Comparison of ENCODE assay signal across 8 cellular contexts in the genomic region with DNA sequence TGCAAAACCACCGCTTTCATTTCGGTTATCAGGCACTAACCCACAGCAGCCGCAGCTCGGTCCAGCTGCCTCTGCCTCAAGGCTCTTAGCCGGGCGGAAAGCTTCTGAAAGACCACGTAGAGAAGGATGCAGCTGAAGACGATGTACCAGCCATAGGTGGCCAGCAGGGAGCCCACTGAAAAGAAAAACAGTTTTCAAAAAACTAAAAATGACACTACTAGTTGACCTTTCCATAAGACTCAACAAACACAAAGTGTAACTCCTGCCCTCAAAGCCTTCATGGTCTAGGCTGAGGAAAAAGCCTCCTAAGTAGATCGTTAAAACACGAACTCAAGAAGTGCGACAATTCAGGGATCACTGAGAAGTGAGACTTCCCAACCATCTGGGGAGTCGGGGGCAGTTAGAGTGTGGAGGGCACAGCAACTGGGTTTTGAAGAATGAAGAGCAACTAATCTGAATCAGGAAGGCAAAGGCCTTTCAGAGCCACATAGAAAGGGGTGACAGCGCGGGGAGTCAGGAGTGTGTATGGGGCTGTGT. TPM values are rescaled to one million over a fixed set of nuclear protein-coding genes. Genes with fewer than 3 reads are reported as not detected.
A peak's percentile ranks its signal among the peaks of the same experiment; 100 is the strongest.
DNase-seq lines count a peak whose midpoint lies in the region; ATAC-seq, FAIRE-seq and TF ChIP-seq lines count a peak whose summit lies in the region.

No MANE protein-coding gene starts in this region.

- TF ChIP-seq CTCF in HFFc6 (IDR thresholded peaks at IDR 0.05) (peak; percentile 73), bronchial epithelial cell (IDR thresholded peaks at IDR 0.05; ENCODE audit: insufficient read depth, low read length, severe bottlenecking) (peak; percentile 34), mesothelial cell of epicardium (IDR thresholded peaks at IDR 0.05; ENCODE audit: unreplicated experiment) (peak; percentile 35)

- H3K36me3 ChIP-seq in NT2/D1 (ENCODE audit: insufficient read depth, insufficient read length, low read length), result peaks cover 67% of the 10 kb centered on the region
- H3K36me3 ChIP-seq in bronchial epithelial cell (ENCODE audit: control insufficient read depth, insufficient read depth, low read length), result peaks cover 27% of the 10 kb centered on the region

- H3K4me1 Mint-ChIP-seq in HFFc6 (ENCODE audit: low read depth) (peaks cover 20% of the 10 kb centered on the region), mesothelial cell of epicardium (peaks cover 12% of the 10 kb centered on the region)

- H3K27ac Mint-ChIP-seq in HFFc6, result peak overlapping the region; percentile 96
- H3K27ac Mint-ChIP-seq in mesothelial cell of epicardium, result peak overlapping the region; percentile 94

- H3K9me3 Mint-ChIP-seq in HFFc6, result no peaks in the 10 kb centered on the region
- H3K9me3 Mint-ChIP-seq in mesothelial cell of epicardium, result no peaks in the 10 kb centered on the region

- H3K4me3 Mint-ChIP-seq in HFFc6 (peak overlapping the region; percentile 98), mesothelial cell of epicardium (peak overlapping the region; percentile 93)

- peaks cover 50% of the 10 kb centered on the region for H3K36me3 Mint-ChIP-seq in HFFc6 (ENCODE audit: low read depth)
- H3K36me3 Mint-ChIP-seq in mesothelial cell of epicardium, result peaks cover 38% of the 10 kb centered on the region

- H3K4me3 ChIP-seq in NT2/D1 (ENCODE audit: insufficient read length, low read depth) (peak overlapping the region; percentile 95), bronchial epithelial cell (ENCODE audit: low read depth, low read length) (peak overlapping the region; percentile 89)

- ATAC-seq in activated CD4-positive, CD25-positive, alpha-beta regulatory T cell treated with anti-CD3 and anti-CD28 coated beads, Interleukin-2, amount 50 U/mL, for 24 hours, result peak; percentile 17 to 19

- H3K9me3 ChIP-seq in NT2/D1 (ENCODE audit: insufficient read depth, low read length), result no peaks in the 10 kb centered on the region

- H3K27me3 Mint-ChIP-seq in HFFc6 (ENCODE audit: insufficient read depth) (no peaks in the 10 kb centered on the region; the same call in 1 of the 2 replicates), mesothelial cell of epicardium (ENCODE audit: low read depth) (no peaks in the 10 kb centered on the region)

- H3K27me3 ChIP-seq in NT2/D1 (ENCODE audit: insufficient read depth, insufficient read length), result no peaks in the 10 kb centered on the region
- no peaks in the 10 kb centered on the region for H3K27me3 ChIP-seq in bronchial epithelial cell (ENCODE audit: control insufficient read depth, insufficient read depth, low read length)

- peak overlapping the region; percentile 94 for H3K9ac ChIP-seq in NT2/D1 (ENCODE audit: insufficient read length, low read depth)

- FAIRE-seq in bronchial epithelial cell (lab: Jason Lieb, UNC), result no peak

- H3K4me1 ChIP-seq in NT2/D1 (ENCODE audit: insufficient read depth, insufficient read length), result no peaks in the 10 kb centered on the region

- DNase-seq in activated CD4-positive, CD25-positive, alpha-beta regulatory T cell treated with anti-CD3 and anti-CD28 coated beads, Interleukin-2, amount 50 U/mL, for 72 hours, result no peak
- DNase-seq in HFFc6, result no peak
- no peak for DNase-seq in NT2/D1 (ENCODE audit: low read depth, low spot score)
- peak; percentile 31 for DNase-seq in bronchial epithelial cell (ENCODE audit: low read depth)
- DNase-seq in mesothelial cell of epicardium (ENCODE audit: low spot score in 2 of 2, unreplicated experiment in 2 of 2), result peak in 1 of 2 experiments; percentile 48
- DNase-seq in nucleus accumbens (lab: John Stamatoyannopoulos, UW), result no peak
- no peak for DNase-seq in stimulated activated CD4-positive, alpha-beta T cell treated with anti-CD3 and anti-CD28 coated beads, Interleukin-12 subunit alpha, Interleukin-12 subunit beta, amount 100 ng/mL, for 4 hours

RNA-seq across cellular contexts. Expression of gene SELENOS, which starts 0.7 kb away (rescaled TPM):
- total RNA-seq in HFFc6 (2021; fragmentation: NEBNext Ultra II Directional; extraction: Animal tissue kit (Norgen Biotek cat#: 25700)), result 10 to 100 TPM; 73.1 to 83.1 (median 80.0) TPM
- total RNA-seq in bronchial epithelial cell, result 143 and 162 TPM in 2 replicates
- total RNA-seq in mesothelial cell of epicardium, result 38.1 to 45.2 TPM (median 44.7 TPM) in 3 replicates

RNA-seq across cellular contexts. Expression of gene SNRPA1, which starts 18.5 kb away (rescaled TPM):
- 10 to 100 TPM; 54.9 to 78.8 (median 64.5) TPM for total RNA-seq in HFFc6 (2021; fragmentation: NEBNext Ultra II Directional; extraction: Animal tissue kit (Norgen Biotek cat#: 25700))
- total RNA-seq in bronchial epithelial cell (21.6 and 22.7 TPM in 2 replicates), mesothelial cell of epicardium (82.2 to 86.2 TPM (median 82.8 TPM) in 3 replicates)

RNA-seq across cellular contexts. Expression of gene CHSY1, which starts 24.7 kb away (rescaled TPM):
- total RNA-seq in HFFc6 (2021; fragmentation: NEBNext Ultra II Directional; extraction: Animal tissue kit (Norgen Biotek cat#: 25700)), result 10 to 100 TPM; 29.2 to 44.2 (median 40.0) TPM
- total RNA-seq in bronchial epithelial cell, result 18.7 and 21.6 TPM in 2 replicates
- total RNA-seq in mesothelial cell of epicardium, result 65.1 to 71.6 TPM (median 69.3 TPM) in 3 replicates
